Comparison of ENCODE assay signal across 29 cellular contexts in the genomic region with DNA sequence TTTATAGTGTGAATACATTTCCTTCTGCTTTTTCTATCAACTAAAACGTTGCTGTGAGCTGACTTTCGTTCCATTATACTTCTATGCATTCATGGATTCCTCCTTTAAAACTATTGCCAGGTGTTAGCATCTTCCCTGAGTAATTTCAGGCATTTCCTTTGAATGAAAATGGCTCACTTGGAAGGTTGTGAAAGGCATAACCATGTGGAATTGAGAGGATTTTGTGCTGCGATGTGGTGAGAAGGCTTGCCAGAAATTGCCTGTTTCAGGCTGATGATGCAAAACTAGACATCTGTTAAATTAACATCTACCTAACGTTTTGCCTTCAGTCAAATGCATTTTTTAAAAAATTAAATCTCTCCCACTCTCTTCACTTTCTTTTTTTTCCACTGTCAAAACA.
"Had no signal": no experiment of that assay in that cellular context is flagged by ENCODE, and none has a peak within 500 bp of the region (broad histone marks: within the 10 kb centered on the region; RNA-seq: fewer than 3 reads in every experiment).

No MANE protein-coding gene starts in this region.

- H3K9me3 Mint-ChIP-seq: activated B cell treated with CpG ODN at 0.5 μM for 24 hours; activated naive CD4-positive, alpha-beta T cell treated with anti-CD3 and anti-CD28 coated beads for 36 hours; activated naive CD8-positive, alpha-beta T cell treated with anti-CD3 and anti-CD28 coated beads for 36 hours; activated T-helper 1 cell treated with anti-CD3 and anti-CD28 coated beads, Interleukin-12 subunit alpha, Interleukin-12 subunit beta, Interleukin-2, Interleukin-4 antibody, amounts not matched to agents 30 ng/mL and 10 ng/mL and 1 ng/mL, durations not matched to agents 14 hours and 24 hours and 36 hours; nephron had no signal

- ATAC-seq: activated CD4-positive, alpha-beta T cell treated with anti-CD3 and anti-CD28 coated beads for 36 hours; esophagus mucosa; foreskin keratinocyte; heart left ventricle; left cardiac atrium; left ventricle myocardium superior; right lobe of liver; T-helper 17 cell had no signal

- H3K9me3 ChIP-seq: adrenal gland, ascending aorta, breast epithelium, heart left ventricle, neutrophil, right lobe of liver, testis, transverse colon had no signal

- H3K4me3 ChIP-seq: adrenal gland, ascending aorta, breast epithelium, heart left ventricle, right lobe of liver, testis, transverse colon had no signal

- FAIRE-seq: keratinocyte had no signal

- H3K27ac ChIP-seq: adrenal gland, ascending aorta, breast epithelium, foreskin keratinocyte, heart left ventricle, neutrophil, right lobe of liver, testis, transverse colon had no signal

- DNase-seq: activated B cell treated with CpG ODN at 0.5 μM for 24 hours; activated CD4-positive, alpha-beta T cell treated with anti-CD3 and anti-CD28 coated beads for 36 hours; activated CD8-positive, alpha-beta memory T cell treated with anti-CD3 and anti-CD28 coated beads for 24 hours; activated CD8-positive, alpha-beta memory T cell treated with anti-CD3 and anti-CD28 coated beads, Interleukin-2, amount 50 U/mL, for 4 hours; activated effector memory CD4-positive, alpha-beta T cell treated with anti-CD3 and anti-CD28 coated beads, Interleukin-2, amount 50 U/mL, for 16 hours; activated naive CD4-positive, alpha-beta T cell treated with anti-CD3 and anti-CD28 coated beads for 36 hours; activated naive CD8-positive, alpha-beta T cell treated with anti-CD3 and anti-CD28 coated beads for 36 hours; activated T-cell treated with anti-CD3 and anti-CD28 coated beads, Interleukin-2, amount 50 U/mL, for 1 hour; adrenal gland; central memory CD4-positive, alpha-beta T cell; foreskin keratinocyte; heart left ventricle; left cardiac atrium; left ventricle myocardium superior; right lobe of liver; stimulated activated CD4-positive, alpha-beta T cell treated with anti-CD3 and anti-CD28 coated beads, Interleukin-2, amount 100 ng/mL, for 48 hours; stimulated activated naive CD4-positive, alpha-beta T cell treated with Interleukin-2 at 50 U/mL for 16 hours; T-helper 17 cell; T1000; testis; transverse colon had no signal

- H3K4me1 Mint-ChIP-seq: activated B cell treated with CpG ODN at 0.5 μM for 24 hours; activated CD4-positive, alpha-beta T cell treated with anti-CD3 and anti-CD28 coated beads for 36 hours; activated naive CD8-positive, alpha-beta T cell treated with anti-CD3 and anti-CD28 coated beads for 36 hours; nephron; T-helper 17 cell had no signal

- H3K27me3 ChIP-seq: adrenal gland, ascending aorta, breast epithelium, neutrophil, right lobe of liver, testis, transverse colon had no signal

- H3K36me3 Mint-ChIP-seq: activated naive CD8-positive, alpha-beta T cell treated with anti-CD3 and anti-CD28 coated beads for 36 hours had no signal

- H3K4me3 Mint-ChIP-seq: activated B cell treated with CpG ODN at 0.5 μM for 24 hours; activated CD4-positive, alpha-beta T cell treated with anti-CD3 and anti-CD28 coated beads for 36 hours; activated naive CD4-positive, alpha-beta T cell treated with anti-CD3 and anti-CD28 coated beads for 36 hours; activated naive CD8-positive, alpha-beta T cell treated with anti-CD3 and anti-CD28 coated beads for 36 hours; activated T-helper 1 cell treated with anti-CD3 and anti-CD28 coated beads, Interleukin-12 subunit alpha, Interleukin-12 subunit beta, Interleukin-2, Interleukin-4 antibody, amounts not matched to agents 30 ng/mL and 10 ng/mL and 1 ng/mL, durations not matched to agents 14 hours and 24 hours and 36 hours; nephron; T-helper 17 cell had no signal

- H3K27me3 Mint-ChIP-seq: activated B cell treated with CpG ODN at 0.5 μM for 24 hours; activated CD4-positive, alpha-beta T cell treated with anti-CD3 and anti-CD28 coated beads for 36 hours; activated naive CD8-positive, alpha-beta T cell treated with anti-CD3 and anti-CD28 coated beads for 36 hours; T-helper 17 cell had no signal

- H3K27ac Mint-ChIP-seq: activated B cell treated with CpG ODN at 0.5 μM for 24 hours; activated CD4-positive, alpha-beta T cell treated with anti-CD3 and anti-CD28 coated beads for 36 hours; activated naive CD4-positive, alpha-beta T cell treated with anti-CD3 and anti-CD28 coated beads for 36 hours; activated naive CD8-positive, alpha-beta T cell treated with anti-CD3 and anti-CD28 coated beads for 36 hours; activated T-helper 1 cell treated with anti-CD3 and anti-CD28 coated beads, Interleukin-12 subunit alpha, Interleukin-12 subunit beta, Interleukin-2, Interleukin-4 antibody, amounts not matched to agents 30 ng/mL and 10 ng/mL and 1 ng/mL, durations not matched to agents 14 hours and 24 hours and 36 hours; nephron; progenitor cell of endocrine pancreas; T-helper 17 cell had no signal

- H3K36me3 ChIP-seq: adrenal gland, ascending aorta, breast epithelium, heart left ventricle, neutrophil, right lobe of liver, transverse colon had no signal

- H3K4me1 ChIP-seq: adrenal gland, ascending aorta, breast epithelium, foreskin keratinocyte, heart left ventricle, right lobe of liver, testis, transverse colon had no signal
